11 cellular contexts compared by ENCODE assay signal in genomic region chr3:125644036-125645025, GRCh38. TPM values are rescaled to one million over a fixed set of nuclear protein-coding genes. Genes with fewer than 3 reads are reported as not detected.
DNase-seq lines count a peak whose midpoint lies in the region; ATAC-seq lines count a peak whose summit lies in the region.
"Had no signal": no experiment of that assay in that cellular context is flagged by ENCODE, and none has a peak within 500 bp of the region (broad histone marks: within the 10 kb centered on the region; RNA-seq: fewer than 3 reads in every experiment).

No MANE protein-coding gene starts in this region.

- in situ Hi-C loops in G401 (cut with HindIII; ENCODE audit: low sequenced_read_pairs), result no loop called here

- H3K27me3 ChIP-seq in rectal smooth muscle tissue (ENCODE audit: control insufficient read depth, insufficient read depth, low read length), result no peaks in the 10 kb centered on the region

- intact Hi-C loops in left ventricle myocardium superior (cut with micrococcal nuclease), result no loop called here

- H3K27ac ChIP-seq in rectal smooth muscle tissue (ENCODE audit: low read depth, low read length), result peak overlapping the region; percentile 27

- ATAC-seq in left ventricle myocardium superior, result peak; percentile 95
- no peak for ATAC-seq in HG02571 (IDR thresholded peaks at IDR 0.05; ENCODE audit: unreplicated experiment)

- no peaks in the 10 kb centered on the region for H3K36me3 ChIP-seq in rectal smooth muscle tissue (ENCODE audit: control insufficient read depth, insufficient read depth, low read length)

- H3K9ac ChIP-seq in rectal smooth muscle tissue (ENCODE audit: low read length), result no peak overlapping the region

- DNase-seq in G401 (ENCODE audit: low spot score) (peak; percentile 11), amniotic epithelial cell (ENCODE audit: low read depth) (peak; percentile 38), left ventricle myocardium superior (peak; percentile 60), DMS153 treated with DMSO at 0.1 percent for 48 hours (lab: John Stamatoyannopoulos, UW; ENCODE audit: unreplicated experiment) (no peak)
- DNase-seq in effector CD4-positive, alpha-beta T cell, result no peak
- no peak for DNase-seq in stimulated activated CD4-positive, alpha-beta T cell treated with anti-CD3 and anti-CD28 coated beads, Interleukin-4, amount 100 ng/mL, for 1 hour
- DNase-seq: CD4-positive, CD25-positive, alpha-beta regulatory T cell; cerebellar nuclear complex; Karpas-422 had no signal

- H3K4me1 ChIP-seq in rectal smooth muscle tissue (ENCODE audit: control insufficient read depth, insufficient read depth, low read length), result no peaks in the 10 kb centered on the region

- H3K4me3 ChIP-seq in rectal smooth muscle tissue (ENCODE audit: low read length), result no peak overlapping the region

RNA-seq across cellular contexts. Expression of gene OSBPL11, which starts 49.0 kb away (rescaled TPM):
- total RNA-seq in G401 (2014; rRNA removed; shearing (Covaris generic)), result 5.7 and 11.7 TPM in 2 replicates
- total RNA-seq in left ventricle myocardium superior, result 10.1 TPM

Comparison
In these comparisons a context has a peak if more than half of its experiments do, and no peak if none do; other contexts are left out.
1. DNase-seq: peak in G401 (single experiment), amniotic epithelial cell (single experiment) and left ventricle myocardium superior (single experiment); none in effector CD4-positive, alpha-beta T cell (single experiment), DMS153 treated with DMSO at 0.1 percent for 48 hours (single experiment) and stimulated activated CD4-positive, alpha-beta T cell treated with anti-CD3 and anti-CD28 coated beads, Interleukin-4, amount 100 ng/mL, for 1 hour (single experiment).